Comparison of ENCODE assay signal across 3 cellular contexts in genomic region chr6:6365242-6365641, GRCh38.
"Had no signal": no experiment of that assay in that cellular context is flagged by ENCODE, and none has a peak within 500 bp of the region (broad histone marks: within the 10 kb centered on the region; RNA-seq: fewer than 3 reads in every experiment).

No MANE protein-coding gene starts in this region.

- H3K4me3 ChIP-seq: GM12878 had no signal

- DNase-seq: GDM1, GF-D8 had no signal
